In the genomic region with DNA sequence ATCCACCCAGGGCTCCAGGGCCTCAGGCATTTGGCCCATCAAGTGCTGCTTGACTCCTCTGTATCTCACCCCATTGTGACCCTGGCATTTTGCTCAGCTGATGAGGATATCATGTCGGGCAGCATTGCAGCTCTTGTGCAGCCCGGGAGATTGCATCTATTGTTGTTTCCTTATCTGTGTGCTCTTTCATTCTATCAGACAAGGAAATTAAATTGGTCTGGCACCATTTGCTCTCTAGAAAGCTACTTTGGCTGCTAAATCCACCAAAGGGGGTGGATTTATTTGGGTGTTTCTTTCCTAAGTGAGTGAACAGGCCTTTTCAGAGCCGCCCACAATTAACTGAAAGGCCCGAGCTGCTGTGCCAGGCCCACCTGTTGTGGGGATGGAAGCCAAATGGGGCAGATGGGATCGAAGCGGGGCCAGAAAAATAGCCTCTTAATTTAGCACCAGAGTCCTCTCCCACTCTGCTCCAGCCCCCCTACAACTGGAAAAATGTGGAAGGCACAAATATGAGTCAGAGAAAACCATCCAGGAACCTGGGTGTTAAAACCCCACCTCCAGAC, we compare ENCODE assay signal across 23 cellular contexts.
DNase-seq lines count a peak whose midpoint lies in the region; ATAC-seq, FAIRE-seq and TF ChIP-seq lines count a peak whose summit lies in the region.
"Had no signal": no experiment of that assay in that cellular context is flagged by ENCODE, and none has a peak within 500 bp of the region (broad histone marks: within the 10 kb centered on the region; RNA-seq: fewer than 3 reads in every experiment).

No MANE protein-coding gene starts in this region.

- H3K4me2 ChIP-seq in astrocyte (ENCODE audit: low read length) (no peak overlapping the region), trophoblast cell (ENCODE audit: low read length) (no peak overlapping the region)
- H3K4me2 ChIP-seq: BLaER1 had no signal

- peaks cover 2% of the 10 kb centered on the region for H3K36me3 Mint-ChIP-seq in astrocyte (ENCODE audit: low read depth, unreplicated experiment)
- H3K36me3 Mint-ChIP-seq: CD8-positive, alpha-beta memory T cell had no signal

- H3K9me3 ChIP-seq in astrocyte (ENCODE audit: insufficient read depth, low read depth, low read length) (no peaks in the 10 kb centered on the region), trophoblast cell (ENCODE audit: insufficient read depth, low read depth, low read length) (no peaks in the 10 kb centered on the region), ascending aorta (no peaks in the 10 kb centered on the region)
- H3K9me3 ChIP-seq: BLaER1, MG63, Peyer's patch had no signal

- H2BK5ac ChIP-seq in trophoblast cell (ENCODE audit: low read depth, low read length, poor library complexity) = no peak overlapping the region

- no peak overlapping the region for H3K18ac ChIP-seq in trophoblast cell (ENCODE audit: low read length)

- H3K4ac ChIP-seq in trophoblast cell (ENCODE audit: low read depth, low read length) = no peak overlapping the region

- H3K79me2 ChIP-seq in astrocyte (ENCODE audit: insufficient read depth, low read length) (no peaks in the 10 kb centered on the region), trophoblast cell (ENCODE audit: control insufficient read depth, insufficient read depth, low read length, poor library complexity) (no peaks in the 10 kb centered on the region)

- DNase-seq in NCI-H2227 (lab: John Stamatoyannopoulos, UW; ENCODE audit: unreplicated experiment) (peak; percentile 6), NCI-H2227 treated with DMSO at 0.1 percent for 48 hours (lab: John Stamatoyannopoulos, UW) (no peak), NCI-H1694 treated with DMSO at 0.1 percent for 48 hours (lab: John Stamatoyannopoulos, UW) (peak; percentile 79), astrocyte (ENCODE audit: low read depth) (no peak), trophoblast cell (no peak), NCI-H345 treated with DMSO at 0.1 percent for 48 hours (lab: John Stamatoyannopoulos, UW; ENCODE audit: unreplicated experiment) (no peak), ascending aorta (ENCODE audit: low spot score in 2 of 2) (no peak)
- DNase-seq: 8988T; CD8-positive, alpha-beta memory T cell; IMR-90; Karpas-422; MG63; NCI-H1105; NCI-H2029; NCI-H226; NCI-H774; Peyer's patch; T-helper 1 cell had no signal

- peaks cover 5% of the 10 kb centered on the region for H3K4me1 Mint-ChIP-seq in astrocyte (ENCODE audit: low read depth, unreplicated experiment)

- H3K27ac ChIP-seq in astrocyte (ENCODE audit: low read depth, low read length) = no peak overlapping the region
- H3K27ac ChIP-seq in trophoblast cell (ENCODE audit: low read depth, low read length) = no peak overlapping the region
- no peak overlapping the region for H3K27ac ChIP-seq in ascending aorta
- H3K27ac ChIP-seq: BLaER1, Peyer's patch, SK-N-MC had no signal

- no peaks in the 10 kb centered on the region for H3K9me3 Mint-ChIP-seq in astrocyte (ENCODE audit: unreplicated experiment)
- H3K9me3 Mint-ChIP-seq: CD8-positive, alpha-beta memory T cell had no signal

- whole genome bisulfite sequencing in trophoblast cell (ENCODE audit: extremely low coverage, insufficient coverage, insufficient read length) = no CpG with 5 or more reads among the region's 6 CpGs

- H3K4me3 ChIP-seq in astrocyte (ENCODE audit: insufficient read depth, low read depth, low read length) (no peak overlapping the region), trophoblast cell (ENCODE audit: low read depth, low read length) (no peak overlapping the region), ascending aorta (no peak overlapping the region)
- H3K4me3 ChIP-seq: BLaER1, MG63, Peyer's patch, SK-N-MC had no signal

- intact Hi-C loops in ascending aorta (cut with DNase I) = no loop called here

- no peak overlapping the region for H2BK12ac ChIP-seq in trophoblast cell (ENCODE audit: low read length)

- H3K36me3 ChIP-seq in astrocyte (ENCODE audit: insufficient read depth, low read length) (no peaks in the 10 kb centered on the region), trophoblast cell (ENCODE audit: control insufficient read depth in 1 of 2, insufficient read depth in 2 of 2, low read length in 2 of 2) (no peaks in the 10 kb centered on the region), ascending aorta (no peaks in the 10 kb centered on the region)
- H3K36me3 ChIP-seq: BLaER1, MG63, Peyer's patch had no signal

- H3K27me3 ChIP-seq in astrocyte (ENCODE audit: insufficient read depth, low read length) = peaks cover under 1% of the 10 kb centered on the region
- H3K27me3 ChIP-seq in trophoblast cell (ENCODE audit: insufficient read depth, low read length) = no peaks in the 10 kb centered on the region
- no peaks in the 10 kb centered on the region for H3K27me3 ChIP-seq in ascending aorta
- H3K27me3 ChIP-seq: BLaER1, MG63, Peyer's patch had no signal

- peaks cover 4% of the 10 kb centered on the region for H3K27me3 Mint-ChIP-seq in astrocyte (ENCODE audit: low read depth, unreplicated experiment)

- H3K27ac Mint-ChIP-seq in astrocyte (ENCODE audit: unreplicated experiment) = no peak overlapping the region
- H3K27ac Mint-ChIP-seq: CD8-positive, alpha-beta memory T cell had no signal

- H3K4me1 ChIP-seq in astrocyte (ENCODE audit: insufficient read depth, low read length) (peaks cover 4% of the 10 kb centered on the region), trophoblast cell (ENCODE audit: control insufficient read depth in 1 of 2, insufficient read depth in 2 of 2, low read length in 2 of 2) (peaks cover 0 to 4% of the 10 kb centered on the region in 2 experiments), ascending aorta (no peaks in the 10 kb centered on the region)

- H3K23ac ChIP-seq in trophoblast cell (ENCODE audit: low read length) = no peak overlapping the region

- no peak overlapping the region for H2AK5ac ChIP-seq in trophoblast cell (ENCODE audit: low read length)

- no peak overlapping the region for H4K91ac ChIP-seq in trophoblast cell (ENCODE audit: low read depth, low read length)

- no peak overlapping the region for H4K12ac ChIP-seq in trophoblast cell (ENCODE audit: low read depth, low read length)

- no peak for FAIRE-seq in astrocyte (lab: Jason Lieb, UNC)
- FAIRE-seq: GM12892 had no signal

- TF ChIP-seq CTCF in astrocyte (IDR thresholded peaks at IDR 0.05; ENCODE audit: insufficient read depth, low read depth, low read length) (no peak), ascending aorta (IDR thresholded peaks at IDR 0.05) (no peak)

- ATAC-seq in HG02759 (IDR thresholded peaks at IDR 0.05; ENCODE audit: unreplicated experiment) = no peak
- ATAC-seq: Right ventricle myocardium inferior had no signal

- H3K14ac ChIP-seq in trophoblast cell (ENCODE audit: low read length) = no peak overlapping the region

- no peak overlapping the region for H3K9ac ChIP-seq in astrocyte (ENCODE audit: low read length)
- no peak overlapping the region for H3K9ac ChIP-seq in trophoblast cell (ENCODE audit: low read length)
- H3K9ac ChIP-seq: BLaER1 had no signal

- peak overlapping the region; percentile 30 for H4K8ac ChIP-seq in trophoblast cell (ENCODE audit: low read depth, low read length)

- H4K20me1 ChIP-seq in astrocyte (ENCODE audit: insufficient read depth, low read length) = no peaks in the 10 kb centered on the region
- H4K20me1 ChIP-seq: BLaER1 had no signal

- H3K4me3 Mint-ChIP-seq in astrocyte (ENCODE audit: unreplicated experiment) = no peak overlapping the region
- H3K4me3 Mint-ChIP-seq: CD8-positive, alpha-beta memory T cell had no signal

- H3K79me1 ChIP-seq in trophoblast cell (ENCODE audit: low read length) = peaks cover 3% of the 10 kb centered on the region

- H2AFZ ChIP-seq in astrocyte (ENCODE audit: low read depth, low read length) (peak overlapping the region; percentile 17), trophoblast cell (ENCODE audit: insufficient read depth, low read length, poor library complexity) (no peak overlapping the region)

- H2BK120ac ChIP-seq in trophoblast cell (ENCODE audit: insufficient read depth, low read length, poor library complexity) = no peak overlapping the region

Comparison
In these comparisons a context has a peak if more than half of its experiments do, and no peak if none do; other contexts are left out.
1. DNase-seq: peak in NCI-H2227 (single experiment) and NCI-H1694 treated with DMSO at 0.1 percent for 48 hours (single experiment); none in NCI-H2227 treated with DMSO at 0.1 percent for 48 hours (single experiment), astrocyte (single experiment), trophoblast cell (0 of 2), NCI-H345 treated with DMSO at 0.1 percent for 48 hours (single experiment) and ascending aorta (0 of 2).